ENCODE assay signal across 8 cellular contexts in genomic region chr12:49131051-49131972, GRCh38. TPM values are rescaled to one million over a fixed set of nuclear protein-coding genes. Genes with fewer than 3 reads are reported as not detected.
DNase-seq lines count a peak whose midpoint lies in the region; TF ChIP-seq lines count a peak whose summit lies in the region.

Gene TUBA1B, minus strand, starts transcription at chr12:49131395. Its CDS starts 95 bp downstream, at chr12:49131300.

- H3K27me3 Mint-ChIP-seq in nephron (ENCODE audit: low read depth): no peaks in the 10 kb centered on the region
- H3K27me3 Mint-ChIP-seq in stimulated activated naive CD8-positive, alpha-beta T cell treated with anti-CD3 and anti-CD28 coated beads, Interleukin-15, Interleukin-2, amounts not matched to agents 100 ng/mL and 50 ng/mL, for 24 hours: no peaks in the 10 kb centered on the region

- H3K27me3 ChIP-seq in H7 (ENCODE audit: control insufficient read depth, insufficient read depth, low read length) (no peaks in the 10 kb centered on the region), MG63 (no peaks in the 10 kb centered on the region)

- peaks cover 55% of the 10 kb centered on the region for H3K4me1 Mint-ChIP-seq in nephron
- peaks cover 50% of the 10 kb centered on the region for H3K4me1 Mint-ChIP-seq in stimulated activated naive CD8-positive, alpha-beta T cell treated with anti-CD3 and anti-CD28 coated beads, Interleukin-15, Interleukin-2, amounts not matched to agents 100 ng/mL and 50 ng/mL, for 24 hours (ENCODE audit: low read depth)

- H3K27ac Mint-ChIP-seq in nephron: peak within 1 kb of the TSS; percentile 100
- H3K27ac Mint-ChIP-seq in stimulated activated naive CD8-positive, alpha-beta T cell treated with anti-CD3 and anti-CD28 coated beads, Interleukin-15, Interleukin-2, amounts not matched to agents 100 ng/mL and 50 ng/mL, for 24 hours: peak within 1 kb of the TSS; percentile 98

- H3K4me3 Mint-ChIP-seq in nephron: peak within 1 kb of the TSS; percentile 96 to 100 (median 98)
- H3K4me3 Mint-ChIP-seq in stimulated activated naive CD8-positive, alpha-beta T cell treated with anti-CD3 and anti-CD28 coated beads, Interleukin-15, Interleukin-2, amounts not matched to agents 100 ng/mL and 50 ng/mL, for 24 hours: peak within 1 kb of the TSS; percentile 98

- H3K9me3 Mint-ChIP-seq in nephron: no peaks in the 10 kb centered on the region
- no peaks in the 10 kb centered on the region for H3K9me3 Mint-ChIP-seq in stimulated activated naive CD8-positive, alpha-beta T cell treated with anti-CD3 and anti-CD28 coated beads, Interleukin-15, Interleukin-2, amounts not matched to agents 100 ng/mL and 50 ng/mL, for 24 hours

- DNase-seq in ELF-1 (ENCODE audit: low read depth, low spot score) (peak; percentile 90), H7 (peak; percentile 99), MG63 (peak; percentile 88), SIG-M5 (lab: John Stamatoyannopoulos, UW) (peak; percentile 75), fibroblast of the aortic adventitia (ENCODE audit: low read depth) (peak; percentile 84)
- DNase-seq in activated effector memory CD4-positive, alpha-beta T cell treated with anti-CD3 and anti-CD28 coated beads, Interleukin-2, amount 50 U/mL, for 16 hours: peak; percentile 96

- peaks cover 2% of the 10 kb centered on the region; the same call in 1 of the 2 replicates for H3K9me3 ChIP-seq in MG63

- H3K4me3 ChIP-seq in H7 (ENCODE audit: insufficient read depth, low read depth, low read length) (peak within 1 kb of the TSS; percentile 99), MG63 (peak within 1 kb of the TSS; percentile 100), fibroblast of the aortic adventitia (ENCODE audit: low read depth, low read length) (peak within 1 kb of the TSS; percentile 96)

- H3K36me3 ChIP-seq in H7 (replicated peaks; ENCODE audit: control insufficient read depth, insufficient read depth, low read length) (peaks cover 18% of the 10 kb centered on the region), MG63 (peaks cover 38% of the 10 kb centered on the region)

- TF ChIP-seq CTCF in fibroblast of the aortic adventitia (IDR thresholded peaks at IDR 0.05; ENCODE audit: insufficient read depth, low read length): no peak
- TF ChIP-seq CTCF in nephron (IDR thresholded peaks at IDR 0.05; ENCODE audit: unreplicated experiment in 3 of 3): no peak

- H3K36me3 Mint-ChIP-seq in nephron (ENCODE audit: low read depth): peaks cover 38% of the 10 kb centered on the region
- peaks cover 42% of the 10 kb centered on the region for H3K36me3 Mint-ChIP-seq in stimulated activated naive CD8-positive, alpha-beta T cell treated with anti-CD3 and anti-CD28 coated beads, Interleukin-15, Interleukin-2, amounts not matched to agents 100 ng/mL and 50 ng/mL, for 24 hours (ENCODE audit: low read depth)

RNA-seq across cellular contexts. Expression of gene TUBA1B, which starts in this region (rescaled TPM):
- 3,556 and 4,028 TPM in 2 replicates for total RNA-seq in H7 (2014; rRNA removed; shearing (Covaris generic))
- total RNA-seq in MG63 (2014; rRNA removed; shearing (Covaris generic); ENCODE audit: low replicate concordance): 2,940 and 4,183 TPM in 2 replicates
- total RNA-seq in fibroblast of the aortic adventitia (ENCODE audit: low replicate concordance): 159 and 2,451 TPM in 2 replicates

Comparison
In these comparisons a context has a peak if more than half of its experiments do, and no peak if none do; other contexts are left out.
1. Peak in every context shown above with its lines: DNase-seq and H3K4me3 ChIP-seq.